In the genomic region with DNA sequence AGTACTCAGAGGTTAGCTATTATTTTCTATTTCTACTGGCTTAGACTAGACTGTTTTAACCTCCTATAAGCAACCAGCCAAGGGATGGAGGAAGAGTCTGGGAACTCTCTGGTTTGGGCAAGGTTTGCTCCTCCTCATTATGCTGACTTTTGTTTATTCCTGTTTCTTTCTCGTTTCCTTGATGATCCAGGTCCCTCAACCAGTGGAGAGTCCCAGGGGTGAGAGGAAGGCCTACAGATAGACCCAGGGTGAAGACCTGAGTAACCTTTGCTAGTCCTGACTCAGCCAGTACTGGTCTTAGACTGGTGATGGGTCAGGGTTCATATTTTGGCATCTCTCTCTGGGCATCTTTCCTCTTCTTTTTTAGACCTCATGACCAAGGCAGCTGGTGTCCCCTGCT, we compare ENCODE assay signal across 1 cellular context.
TF ChIP-seq lines count a peak whose summit lies in the region.

No MANE protein-coding gene starts in this region.

TF ChIP-seq in WTC11, 78 proteins besides CTCF, POLR2A, EP300 and RAD21:
- no peak for TF ChIP-seq MYBL2 (CRISPR knock-in tag; IDR thresholded peaks at IDR 0.05)
- no peak for TF ChIP-seq RELA (CRISPR knock-in tag; IDR thresholded peaks at IDR 0.05; ENCODE audit: borderline replicate concordance)
- no peak for TF ChIP-seq CBFB (CRISPR knock-in tag; IDR thresholded peaks at IDR 0.05; ENCODE audit: low read depth)
- TF ChIP-seq ZNF423 (CRISPR knock-in tag; IDR thresholded peaks at IDR 0.05) = no peak
- no peak for TF ChIP-seq ZNF671 (CRISPR knock-in tag; IDR thresholded peaks at IDR 0.05)
